In the genomic region with DNA sequence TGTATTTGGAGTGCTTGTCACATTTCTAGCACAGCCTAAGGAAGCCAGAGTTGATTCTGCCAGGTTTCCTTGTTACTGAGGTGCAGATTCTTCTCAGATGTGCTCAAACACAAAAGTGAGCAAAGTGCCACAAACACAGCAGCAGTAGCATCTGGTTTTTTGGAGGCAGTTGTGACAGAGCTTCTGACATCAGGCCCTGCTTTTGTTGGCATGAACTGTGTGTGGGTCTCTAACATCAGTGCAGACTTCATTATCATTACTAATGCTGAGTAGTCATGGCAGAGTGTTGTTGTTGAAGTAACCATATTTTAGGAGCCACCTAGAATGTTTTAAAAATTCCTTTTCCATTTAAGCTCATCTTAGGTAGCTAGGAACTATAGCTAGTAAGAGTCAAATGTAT, we compare ENCODE assay signal across 20 cellular contexts.
"Had no signal": no experiment of that assay in that cellular context is flagged by ENCODE, and none has a peak within 500 bp of the region (broad histone marks: within the 10 kb centered on the region; RNA-seq: fewer than 3 reads in every experiment).

No MANE protein-coding gene starts in this region.

- ATAC-seq: body of pancreas; gastroesophageal sphincter; stimulated activated naive CD8-positive, alpha-beta T cell treated with anti-CD3 and anti-CD28 coated beads, Interleukin-15, amount 100 ng/mL, for 72 hours had no signal

- H3K9me3 ChIP-seq: body of pancreas, sigmoid colon, transverse colon, vagina had no signal

- H3K27ac Mint-ChIP-seq: activated CD4-positive, alpha-beta memory T cell treated with anti-CD3 and anti-CD28 coated beads for 36 hours; activated naive CD8-positive, alpha-beta T cell treated with anti-CD3 and anti-CD28 coated beads, Interleukin-2, amount 10 ng/mL, durations not matched to agents 7 days and 5 days; dendritic cell treated with granulocyte-macrophage colony-stimulating factor and Interleukin-4, amounts not matched to agents 40 ng/mL and 50 ng/mL, for 4 days; nephron; stimulated activated naive CD8-positive, alpha-beta T cell treated with anti-CD3 and anti-CD28 coated beads, Interleukin-15, amount 100 ng/mL, for 72 hours had no signal

- H3K4me3 ChIP-seq: body of pancreas, gastroesophageal sphincter, sigmoid colon, transverse colon, vagina had no signal

- H3K4me3 Mint-ChIP-seq: activated CD4-positive, alpha-beta memory T cell treated with anti-CD3 and anti-CD28 coated beads for 36 hours; activated naive CD8-positive, alpha-beta T cell treated with anti-CD3 and anti-CD28 coated beads, Interleukin-2, amount 10 ng/mL, durations not matched to agents 7 days and 5 days; dendritic cell treated with granulocyte-macrophage colony-stimulating factor and Interleukin-4, amounts not matched to agents 40 ng/mL and 50 ng/mL, for 4 days; nephron; stimulated activated naive CD8-positive, alpha-beta T cell treated with anti-CD3 and anti-CD28 coated beads, Interleukin-15, amount 100 ng/mL, for 72 hours had no signal

- H3K9me3 Mint-ChIP-seq: activated CD4-positive, alpha-beta memory T cell treated with anti-CD3 and anti-CD28 coated beads for 36 hours; activated naive CD8-positive, alpha-beta T cell treated with anti-CD3 and anti-CD28 coated beads, Interleukin-2, amount 10 ng/mL, durations not matched to agents 7 days and 5 days; dendritic cell treated with granulocyte-macrophage colony-stimulating factor and Interleukin-4, amounts not matched to agents 40 ng/mL and 50 ng/mL, for 4 days; stimulated activated naive CD8-positive, alpha-beta T cell treated with anti-CD3 and anti-CD28 coated beads, Interleukin-15, amount 100 ng/mL, for 72 hours had no signal

- H3K27ac ChIP-seq: body of pancreas, gastroesophageal sphincter, sigmoid colon, transverse colon, vagina had no signal

- H3K4me1 ChIP-seq: body of pancreas had no signal

- H3K36me3 Mint-ChIP-seq: activated CD4-positive, alpha-beta memory T cell treated with anti-CD3 and anti-CD28 coated beads for 36 hours; activated naive CD8-positive, alpha-beta T cell treated with anti-CD3 and anti-CD28 coated beads, Interleukin-2, amount 10 ng/mL, durations not matched to agents 7 days and 5 days had no signal

- H3K4me1 Mint-ChIP-seq: activated naive CD8-positive, alpha-beta T cell treated with anti-CD3 and anti-CD28 coated beads, Interleukin-2, amount 10 ng/mL, durations not matched to agents 7 days and 5 days; stimulated activated naive CD8-positive, alpha-beta T cell treated with anti-CD3 and anti-CD28 coated beads, Interleukin-15, amount 100 ng/mL, for 72 hours had no signal

- DNase-seq: activated CD4-positive, alpha-beta memory T cell treated with anti-CD3 and anti-CD28 coated beads for 36 hours; activated CD4-positive, alpha-beta T cell treated with anti-CD3 and anti-CD28 coated beads for 48 hours; activated naive CD4-positive, alpha-beta T cell treated with Interleukin-2 at 50 U/mL for 16 hours; activated naive CD8-positive, alpha-beta T cell treated with anti-CD3 and anti-CD28 coated beads, Interleukin-2, amount 10 ng/mL, durations not matched to agents 7 days and 5 days; activated T-cell treated with anti-CD3 and anti-CD28 coated beads, Interleukin-2, amount 50 U/mL, for 48 hours; amniotic stem cell; body of pancreas; effector CD4-positive, alpha-beta T cell; head of caudate nucleus; hypothalamus; occipital lobe; posterior cingulate gyrus; sigmoid colon; stimulated activated CD4-positive, alpha-beta T cell treated with anti-CD3 and anti-CD28 coated beads, Interleukin-4, amount 100 ng/mL, for 4 hours; stimulated activated naive CD8-positive, alpha-beta T cell treated with anti-CD3 and anti-CD28 coated beads, Interleukin-15, amount 100 ng/mL, for 72 hours; transverse colon had no signal

- H3K27me3 ChIP-seq: body of pancreas, gastroesophageal sphincter, sigmoid colon, transverse colon, vagina had no signal

- H3K36me3 ChIP-seq: gastroesophageal sphincter, sigmoid colon, transverse colon, vagina had no signal
